28 cellular contexts compared by ENCODE assay signal in the genomic region with DNA sequence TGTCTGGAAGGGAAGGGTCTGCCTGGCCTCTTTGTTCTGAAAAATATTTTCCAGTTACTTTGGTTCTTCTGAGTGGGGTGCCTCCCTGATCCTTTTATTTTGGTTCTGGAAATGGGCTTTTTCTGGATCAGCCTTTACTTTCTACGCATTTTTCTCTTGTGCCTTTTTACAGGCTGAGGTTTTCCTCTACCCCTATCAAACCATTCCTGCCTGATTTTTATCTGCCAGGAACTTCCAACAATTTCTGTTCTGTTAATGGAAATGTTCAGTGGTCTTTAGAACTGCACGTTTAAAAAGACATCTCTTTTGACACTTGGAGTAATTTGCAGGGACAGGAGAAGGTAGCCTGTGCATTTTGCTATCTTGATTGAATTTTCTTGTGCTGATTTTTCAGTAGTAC.
"Had no signal": no experiment of that assay in that cellular context is flagged by ENCODE, and none has a peak within 500 bp of the region (broad histone marks: within the 10 kb centered on the region; RNA-seq: fewer than 3 reads in every experiment).

No MANE protein-coding gene starts in this region.

- H3K27ac Mint-ChIP-seq: naive thymus-derived CD4-positive, alpha-beta T cell; natural killer cell; stimulated activated effector memory CD8-positive, alpha-beta T cell treated with anti-CD3 and anti-CD28 coated beads, Interleukin-12 subunit alpha, Interleukin-12 subunit beta, amount 100 ng/mL, for 72 hours; stimulated activated naive B cell treated with anti-CD40 and anti-IgM and Interleukin-4, amounts not matched to agents 10 μg/mL and 1 μg/mL and 100 μg/mL, for 72 hours; stimulated activated naive CD8-positive, alpha-beta T cell treated with anti-CD3 and anti-CD28 coated beads, Interleukin-15, Interleukin-2, amounts not matched to agents 100 ng/mL and 50 ng/mL, for 24 hours; type B pancreatic cell had no signal

- H3K9me3 ChIP-seq: neutrophil, pancreas, prostate gland, right atrium auricular region, right lobe of liver, sigmoid colon, stomach, thoracic aorta, thyroid gland, tibial nerve, upper lobe of right lung, uterus had no signal

- H3K27me3 Mint-ChIP-seq: stimulated activated naive CD8-positive, alpha-beta T cell treated with anti-CD3 and anti-CD28 coated beads, Interleukin-15, Interleukin-2, amounts not matched to agents 100 ng/mL and 50 ng/mL, for 24 hours; type B pancreatic cell had no signal

- H3K36me3 ChIP-seq: neutrophil, pancreas, prostate gland, right atrium auricular region, right lobe of liver, sigmoid colon, stomach, thoracic aorta, thyroid gland, tibial nerve, upper lobe of right lung had no signal

- H3K9me3 Mint-ChIP-seq: nephron, neural crest cell, type B pancreatic cell had no signal

- ATAC-seq: naive thymus-derived CD4-positive, alpha-beta T cell; natural killer cell; pancreas; right lobe of liver; stimulated activated effector memory CD8-positive, alpha-beta T cell treated with anti-CD3 and anti-CD28 coated beads, Interleukin-12 subunit alpha, Interleukin-12 subunit beta, amount 100 ng/mL, for 72 hours; stimulated activated naive B cell treated with anti-CD40 and anti-IgM and Interleukin-4, amounts not matched to agents 10 μg/mL and 1 μg/mL and 100 μg/mL, for 72 hours; upper lobe of right lung had no signal

- H3K27ac ChIP-seq: neutrophil, pancreas, prostate gland, right atrium auricular region, right lobe of liver, sigmoid colon, stomach, thoracic aorta, tibial nerve, upper lobe of right lung, uterus had no signal

- H3K4me1 ChIP-seq: pancreas, prostate gland, right atrium auricular region, right lobe of liver, sigmoid colon, stomach, tibial nerve, upper lobe of right lung, uterus had no signal

- H3K4me1 Mint-ChIP-seq: naive thymus-derived CD4-positive, alpha-beta T cell; natural killer cell; stimulated activated effector memory CD8-positive, alpha-beta T cell treated with anti-CD3 and anti-CD28 coated beads, Interleukin-12 subunit alpha, Interleukin-12 subunit beta, amount 100 ng/mL, for 72 hours had no signal

- H3K4me3 ChIP-seq: pancreas, prostate gland, right atrium auricular region, right lobe of liver, sigmoid colon, stomach, thoracic aorta, thyroid gland, tibial nerve, upper lobe of right lung, uterus had no signal

- H3K36me3 Mint-ChIP-seq: natural killer cell; stimulated activated effector memory CD8-positive, alpha-beta T cell treated with anti-CD3 and anti-CD28 coated beads, Interleukin-12 subunit alpha, Interleukin-12 subunit beta, amount 100 ng/mL, for 72 hours; stimulated activated naive B cell treated with anti-CD40 and anti-IgM and Interleukin-4, amounts not matched to agents 10 μg/mL and 1 μg/mL and 100 μg/mL, for 72 hours had no signal

- H3K4me3 Mint-ChIP-seq: naive thymus-derived CD4-positive, alpha-beta T cell; natural killer cell; nephron; neural crest cell; stimulated activated effector memory CD8-positive, alpha-beta T cell treated with anti-CD3 and anti-CD28 coated beads, Interleukin-12 subunit alpha, Interleukin-12 subunit beta, amount 100 ng/mL, for 72 hours; stimulated activated naive B cell treated with anti-CD40 and anti-IgM and Interleukin-4, amounts not matched to agents 10 μg/mL and 1 μg/mL and 100 μg/mL, for 72 hours; stimulated activated naive CD8-positive, alpha-beta T cell treated with anti-CD3 and anti-CD28 coated beads, Interleukin-15, Interleukin-2, amounts not matched to agents 100 ng/mL and 50 ng/mL, for 24 hours; type B pancreatic cell had no signal

- DNase-seq: naive thymus-derived CD4-positive, alpha-beta T cell; natural killer cell; nucleus accumbens; pancreas; retina; right lobe of liver; sigmoid colon; small intestine; stimulated activated CD4-positive, alpha-beta T cell treated with anti-CD3 and anti-CD28 coated beads, Interleukin-15, amount 100 ng/mL, for 24 hours; stimulated activated CD4-positive, alpha-beta T cell treated with anti-CD3 and anti-CD28 coated beads, Interleukin-2, amount 100 ng/mL, for 24 hours; stimulated activated CD4-positive, alpha-beta T cell treated with anti-CD3 and anti-CD28 coated beads, Interleukin-2, amount 100 ng/mL, for 48 hours; stimulated activated CD4-positive, alpha-beta T cell treated with anti-CD3 and anti-CD28 coated beads, Interleukin-4, amount 100 ng/mL, for 24 hours; stimulated activated naive B cell treated with anti-CD40 and anti-IgM and Interleukin-4, amounts not matched to agents 10 μg/mL and 1 μg/mL and 100 μg/mL, for 72 hours; stimulated activated naive CD4-positive, alpha-beta T cell treated with Interleukin-2 at 50 U/mL for 16 hours; stomach; thyroid gland; upper lobe of right lung; uterus had no signal

- H3K27me3 ChIP-seq: neutrophil, pancreas, right atrium auricular region, right lobe of liver, sigmoid colon, stomach, thyroid gland, tibial nerve, upper lobe of right lung, uterus had no signal
